ENCODE assay signal across 12 cellular contexts in the genomic region with DNA sequence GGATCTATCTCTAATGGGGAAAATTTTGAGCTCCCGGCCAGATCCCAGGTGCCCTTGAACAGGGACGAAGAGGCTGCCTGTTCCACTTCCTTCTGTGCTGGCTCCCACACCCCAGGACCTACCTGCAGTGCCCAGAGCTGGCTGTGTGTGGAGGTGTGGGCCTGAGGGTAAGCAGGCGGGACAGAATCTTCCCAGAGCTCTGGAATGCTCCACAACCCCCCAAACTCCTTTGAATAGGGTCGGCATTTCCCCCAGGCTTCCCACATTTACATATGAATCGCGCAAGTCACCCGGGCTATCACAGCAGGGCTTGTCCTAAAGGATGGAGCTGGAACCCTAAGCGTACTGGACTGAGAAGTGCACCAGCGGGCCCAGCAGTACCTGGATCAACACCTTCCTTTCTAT.
A peak's percentile ranks its signal among the peaks of the same experiment; 100 is the strongest.
DNase-seq lines count a peak whose midpoint lies in the region; ATAC-seq and TF ChIP-seq lines count a peak whose summit lies in the region.
"Had no signal": no experiment of that assay in that cellular context is flagged by ENCODE, and none has a peak within 500 bp of the region (broad histone marks: within the 10 kb centered on the region; RNA-seq: fewer than 3 reads in every experiment).

No MANE protein-coding gene starts in this region.

- H3K27me3 Mint-ChIP-seq in nephron (ENCODE audit: low read depth), result no peaks in the 10 kb centered on the region
- H3K27me3 Mint-ChIP-seq: activated CD4-positive, alpha-beta T cell treated with anti-CD3 and anti-CD28 coated beads, Interleukin-2, amount 10 ng/mL, durations not matched to agents 7 days and 5 days; activated naive CD4-positive, alpha-beta T cell treated with anti-CD3 and anti-CD28 coated beads, Interleukin-2, amount 50 U/mL, for 24 hours; B cell had no signal

- CTCF ChIA-PET in RWPE1 (lab: Yijun Ruan, JAX), result interaction anchor here (0.6 to 1.4 kb wide), 3 partner anchors 17 to 132 kb away, joined by 3 to 8 read pairs (median 3); no protein-coding TSS in a partner anchor

- peaks cover 51% of the 10 kb centered on the region for H3K4me1 ChIP-seq in left ventricle myocardium inferior

- in situ Hi-C loops in G401 (cut with HindIII; ENCODE audit: low sequenced_read_pairs), result no loop called here
- in situ Hi-C loops in brain microvascular endothelial cell (cut with HindIII; ENCODE audit: low pct_ligation_motif_present, low sequenced_read_pairs), result no loop called here

- POLR2A ChIA-PET in RWPE1 (lab: Yijun Ruan, JAX; ENCODE audit: low non-redundant PET), result no interaction called here

- ATAC-seq in HG02678 (IDR thresholded peaks at IDR 0.05; ENCODE audit: unreplicated experiment) (no peak), HG02981 (IDR thresholded peaks at IDR 0.05; ENCODE audit: unreplicated experiment) (no peak)

- peaks cover 5% of the 10 kb centered on the region for H3K36me3 Mint-ChIP-seq in nephron (ENCODE audit: low read depth)

- H3K36me3 ChIP-seq in left ventricle myocardium inferior, result peaks cover 6% of the 10 kb centered on the region
- peaks cover 22% of the 10 kb centered on the region for H3K36me3 ChIP-seq in brain microvascular endothelial cell (replicated peaks)

- no peak for TF ChIP-seq CTCF in RWPE1 (conservative IDR thresholded peaks at IDR 0.05; ENCODE audit: low read depth)
- no peak for TF ChIP-seq CTCF in left ventricle myocardium inferior (IDR thresholded peaks at IDR 0.05; ENCODE audit: borderline replicate concordance)
- TF ChIP-seq CTCF in nephron (IDR thresholded peaks at IDR 0.05; ENCODE audit: unreplicated experiment in 3 of 3), result peak in 2 of 3 experiments; percentile 13 to 32
- TF ChIP-seq CTCF in brain microvascular endothelial cell (IDR thresholded peaks at IDR 0.05; ENCODE audit: low read depth, low read length, missing control alignments), result no peak
- TF ChIP-seq CTCF in foreskin fibroblast (IDR thresholded peaks at IDR 0.05; ENCODE audit: low read depth, low read length), result no peak

- intact Hi-C loops in left ventricle myocardium inferior (cut with micrococcal nuclease), result no loop called here

- H3K27ac ChIP-seq in RWPE1, result peak overlapping the region; percentile 27; the same call in 1 of the 2 replicates
- no peak overlapping the region for H3K27ac ChIP-seq in left ventricle myocardium inferior (replicated peaks)
- no peak overlapping the region for H3K27ac ChIP-seq in brain microvascular endothelial cell

- H3K9me3 Mint-ChIP-seq in nephron, result no peaks in the 10 kb centered on the region
- H3K9me3 Mint-ChIP-seq: activated CD4-positive, alpha-beta T cell treated with anti-CD3 and anti-CD28 coated beads, Interleukin-2, amount 10 ng/mL, durations not matched to agents 7 days and 5 days; activated naive CD4-positive, alpha-beta T cell treated with anti-CD3 and anti-CD28 coated beads, Interleukin-2, amount 50 U/mL, for 24 hours had no signal

- H3K27me3 ChIP-seq in left ventricle myocardium inferior (ENCODE audit: low read depth) (no peaks in the 10 kb centered on the region), brain microvascular endothelial cell (replicated peaks) (no peaks in the 10 kb centered on the region)

- peaks cover 27% of the 10 kb centered on the region for H3K4me1 Mint-ChIP-seq in nephron
- H3K4me1 Mint-ChIP-seq: activated naive CD4-positive, alpha-beta T cell treated with anti-CD3 and anti-CD28 coated beads, Interleukin-2, amount 50 U/mL, for 24 hours; B cell had no signal

- DNase-seq in G401 (ENCODE audit: low spot score) (peak; percentile 31), RWPE1 (ENCODE audit: low spot score) (no peak), left ventricle myocardium inferior (no peak), brain microvascular endothelial cell (no peak), foreskin fibroblast (no peak)
- DNase-seq: activated CD4-positive, alpha-beta T cell treated with anti-CD3 and anti-CD28 coated beads, Interleukin-2, amount 10 ng/mL, durations not matched to agents 7 days and 5 days; erythroblast had no signal

- H3K27ac Mint-ChIP-seq in nephron, result peak overlapping the region; percentile 65 to 93 (median 88)
- H3K27ac Mint-ChIP-seq: activated CD4-positive, alpha-beta T cell treated with anti-CD3 and anti-CD28 coated beads, Interleukin-2, amount 10 ng/mL, durations not matched to agents 7 days and 5 days; activated naive CD4-positive, alpha-beta T cell treated with anti-CD3 and anti-CD28 coated beads, Interleukin-2, amount 50 U/mL, for 24 hours; B cell had no signal

- H3K4me3 Mint-ChIP-seq in nephron, result peak overlapping the region; percentile 81 to 84 (median 82)
- H3K4me3 Mint-ChIP-seq: activated CD4-positive, alpha-beta T cell treated with anti-CD3 and anti-CD28 coated beads, Interleukin-2, amount 10 ng/mL, durations not matched to agents 7 days and 5 days; activated naive CD4-positive, alpha-beta T cell treated with anti-CD3 and anti-CD28 coated beads, Interleukin-2, amount 50 U/mL, for 24 hours; B cell had no signal

- H3K4me3 ChIP-seq in left ventricle myocardium inferior (peak overlapping the region; percentile 26), brain microvascular endothelial cell (ENCODE audit: low read depth, low read length) (no peak overlapping the region), foreskin fibroblast (ENCODE audit: low read depth in 1 of 2, low read length in 2 of 2) (no peak overlapping the region)

- H3K9me3 ChIP-seq in left ventricle myocardium inferior (replicated peaks), result no peaks in the 10 kb centered on the region

Comparison
In these comparisons a context has a peak if more than half of its experiments do, and no peak if none do; other contexts are left out.
1. CTCF ChIP-seq: peak in nephron (2 of 3); none in RWPE1 (single experiment), left ventricle myocardium inferior (single experiment), brain microvascular endothelial cell (single experiment) and foreskin fibroblast (single experiment).